15 cellular contexts compared by ENCODE assay signal in genomic region chr14:101968186-101968585, GRCh38. TPM values are rescaled to one million over a fixed set of nuclear protein-coding genes. Genes with fewer than 3 reads are reported as not detected.
DNase-seq lines count a peak whose midpoint lies in the region; ATAC-seq and TF ChIP-seq lines count a peak whose summit lies in the region.
"Had no signal": no experiment of that assay in that cellular context is flagged by ENCODE, and none has a peak within 500 bp of the region (broad histone marks: within the 10 kb centered on the region; RNA-seq: fewer than 3 reads in every experiment).

No MANE protein-coding gene starts in this region.

- H3K9me3 ChIP-seq in CD4-positive, CD25-positive, alpha-beta regulatory T cell (ENCODE audit: control insufficient read depth in 2 of 2, low read length in 2 of 2) = no peaks in the 10 kb centered on the region
- H3K9me3 ChIP-seq in DOHH2 (ENCODE audit: control insufficient read depth, insufficient read depth, low read length) = no peaks in the 10 kb centered on the region
- H3K9me3 ChIP-seq: sigmoid colon, testis had no signal

- H3K79me2 ChIP-seq in DOHH2 (ENCODE audit: control insufficient read depth, low read length) = peaks cover 88% of the 10 kb centered on the region

- no peak for DNase-seq in CD4-positive, CD25-positive, alpha-beta regulatory T cell
- DNase-seq in activated T-helper 2 cell treated with anti-CD3 and anti-CD28 coated beads, Interferon-gamma antibody, Interleukin-2, Interleukin-4, amounts not matched to agents 10 μg/mL and 5 μg/mL and 100 μg/mL, durations not matched to agents 14 hours and 24 hours and 36 hours (ENCODE audit: low spot score) = no peak
- DNase-seq in nephron progenitor cell (no peak), NCI-H345 treated with DMSO at 0.1 percent for 48 hours (lab: John Stamatoyannopoulos, UW; ENCODE audit: unreplicated experiment) (no peak)
- DNase-seq: activated naive CD4-positive, alpha-beta T cell treated with Interleukin-2 at 50 U/mL for 16 hours; NCI-H1694; NCI-H69; SIG-M5; sigmoid colon; testis had no signal

- H3K36me3 Mint-ChIP-seq in CD4-positive, CD25-positive, alpha-beta regulatory T cell = peaks cover 15% of the 10 kb centered on the region
- H3K36me3 Mint-ChIP-seq in activated T-helper 2 cell treated with anti-CD3 and anti-CD28 coated beads, Interferon-gamma antibody, Interleukin-2, Interleukin-4, amounts not matched to agents 10 μg/mL and 5 μg/mL and 100 μg/mL, durations not matched to agents 14 hours and 24 hours and 36 hours (ENCODE audit: low read depth) = peaks cover 25% of the 10 kb centered on the region
- H3K36me3 Mint-ChIP-seq in nephron progenitor cell (ENCODE audit: low read depth) = peaks cover 24% of the 10 kb centered on the region

- no peak for ATAC-seq in CD4-positive, CD25-positive, alpha-beta regulatory T cell (ENCODE audit: low read depth in 2 of 2)
- ATAC-seq in HG03520 (IDR thresholded peaks at IDR 0.05; ENCODE audit: unreplicated experiment) = no peak
- no peak for ATAC-seq in HG02642 (IDR thresholded peaks at IDR 0.05; ENCODE audit: poor library complexity, unreplicated experiment)
- ATAC-seq: activated CD4-positive, CD25-positive, alpha-beta regulatory T cell treated with anti-CD3 and anti-CD28 coated beads, Interleukin-2, amount 50 U/mL, for 24 hours; HCT116 had no signal

- no peaks in the 10 kb centered on the region for H3K27me3 ChIP-seq in CD4-positive, CD25-positive, alpha-beta regulatory T cell (ENCODE audit: control insufficient read depth, insufficient read depth, low read length)
- H3K27me3 ChIP-seq in DOHH2 (ENCODE audit: control insufficient read depth, low read length) = no peaks in the 10 kb centered on the region
- H3K27me3 ChIP-seq: sigmoid colon, testis had no signal

- TF ChIP-seq CTCF in DOHH2 (IDR thresholded peaks at IDR 0.05; ENCODE audit: low read depth, low read length, poor library complexity, severe bottlenecking) = no peak
- no peak for TF ChIP-seq CTCF in nephron progenitor cell (IDR thresholded peaks at IDR 0.05)

- peak overlapping the region; percentile 2 to 8 (median 6) for H3K27ac Mint-ChIP-seq in CD4-positive, CD25-positive, alpha-beta regulatory T cell
- peak overlapping the region; percentile 43 for H3K27ac Mint-ChIP-seq in activated T-helper 2 cell treated with anti-CD3 and anti-CD28 coated beads, Interferon-gamma antibody, Interleukin-2, Interleukin-4, amounts not matched to agents 10 μg/mL and 5 μg/mL and 100 μg/mL, durations not matched to agents 14 hours and 24 hours and 36 hours
- H3K27ac Mint-ChIP-seq in nephron progenitor cell = peak overlapping the region; percentile 60

- H3K9me2 ChIP-seq in DOHH2 (replicated peaks; ENCODE audit: control insufficient read depth, low read length) = no peaks in the 10 kb centered on the region

- H4K20me1 ChIP-seq in DOHH2 (ENCODE audit: control insufficient read depth, insufficient read depth, low read depth, low read length) = peaks cover 6% of the 10 kb centered on the region

- no peak overlapping the region for H3K27ac ChIP-seq in CD4-positive, CD25-positive, alpha-beta regulatory T cell (ENCODE audit: insufficient read depth, low read length, poor library complexity, severe bottlenecking)
- peak overlapping the region; percentile 93 for H3K27ac ChIP-seq in DOHH2 (ENCODE audit: low read depth, low read length)
- H3K27ac ChIP-seq: testis had no signal

- H3K4me1 ChIP-seq in CD4-positive, CD25-positive, alpha-beta regulatory T cell (ENCODE audit: control insufficient read depth, insufficient read depth, low read length, poor library complexity, severe bottlenecking) = peaks cover 40% of the 10 kb centered on the region
- peaks cover 73% of the 10 kb centered on the region for H3K4me1 ChIP-seq in DOHH2 (ENCODE audit: control insufficient read depth, low read length)

- H3K4me3 ChIP-seq in CD4-positive, CD25-positive, alpha-beta regulatory T cell (ENCODE audit: low read depth, low read length) = peak overlapping the region; percentile 14
- H3K4me3 ChIP-seq in DOHH2 (ENCODE audit: low read length) = peak overlapping the region; percentile 71
- H3K4me3 ChIP-seq: sigmoid colon, testis had no signal

- H3K4me1 Mint-ChIP-seq in CD4-positive, CD25-positive, alpha-beta regulatory T cell = peaks cover 31 to 70% (median 47%) of the 10 kb centered on the region in 4 donors
- H3K4me1 Mint-ChIP-seq in activated T-helper 2 cell treated with anti-CD3 and anti-CD28 coated beads, Interferon-gamma antibody, Interleukin-2, Interleukin-4, amounts not matched to agents 10 μg/mL and 5 μg/mL and 100 μg/mL, durations not matched to agents 14 hours and 24 hours and 36 hours (ENCODE audit: low read depth) = peaks cover 38% of the 10 kb centered on the region
- peaks cover 64% of the 10 kb centered on the region for H3K4me1 Mint-ChIP-seq in nephron progenitor cell

- peaks cover 10% of the 10 kb centered on the region for H3F3A ChIP-seq in DOHH2 (ENCODE audit: control insufficient read depth, insufficient read depth)

- H3K27me3 Mint-ChIP-seq in CD4-positive, CD25-positive, alpha-beta regulatory T cell = no peaks in the 10 kb centered on the region
- H3K27me3 Mint-ChIP-seq in activated T-helper 2 cell treated with anti-CD3 and anti-CD28 coated beads, Interferon-gamma antibody, Interleukin-2, Interleukin-4, amounts not matched to agents 10 μg/mL and 5 μg/mL and 100 μg/mL, durations not matched to agents 14 hours and 24 hours and 36 hours (ENCODE audit: low read depth) = no peaks in the 10 kb centered on the region
- H3K27me3 Mint-ChIP-seq in nephron progenitor cell (ENCODE audit: low read depth, poor library complexity) = no peaks in the 10 kb centered on the region

- peak overlapping the region; percentile 96 for H3K4me2 ChIP-seq in DOHH2 (ENCODE audit: low read length)

- peak overlapping the region in 3 of 4 donors; percentile 0 to 80 (median 54) for H3K4me3 Mint-ChIP-seq in CD4-positive, CD25-positive, alpha-beta regulatory T cell
- no peak overlapping the region for H3K4me3 Mint-ChIP-seq in activated T-helper 2 cell treated with anti-CD3 and anti-CD28 coated beads, Interferon-gamma antibody, Interleukin-2, Interleukin-4, amounts not matched to agents 10 μg/mL and 5 μg/mL and 100 μg/mL, durations not matched to agents 14 hours and 24 hours and 36 hours (ENCODE audit: low read depth)
- H3K4me3 Mint-ChIP-seq in nephron progenitor cell = peak overlapping the region; percentile 8

- peaks cover 13% of the 10 kb centered on the region for H3K36me3 ChIP-seq in CD4-positive, CD25-positive, alpha-beta regulatory T cell (ENCODE audit: control insufficient read depth, insufficient read depth, low read length)
- H3K36me3 ChIP-seq in DOHH2 (ENCODE audit: control insufficient read depth, low read length) = peaks cover 35% of the 10 kb centered on the region

- H3K9me3 Mint-ChIP-seq in CD4-positive, CD25-positive, alpha-beta regulatory T cell = no peaks in the 10 kb centered on the region
- H3K9me3 Mint-ChIP-seq in activated T-helper 2 cell treated with anti-CD3 and anti-CD28 coated beads, Interferon-gamma antibody, Interleukin-2, Interleukin-4, amounts not matched to agents 10 μg/mL and 5 μg/mL and 100 μg/mL, durations not matched to agents 14 hours and 24 hours and 36 hours = no peaks in the 10 kb centered on the region
- no peaks in the 10 kb centered on the region for H3K9me3 Mint-ChIP-seq in nephron progenitor cell

- intact Hi-C loops in activated T-helper 2 cell treated with anti-CD3 and anti-CD28 coated beads, Interferon-gamma antibody, Interleukin-2, Interleukin-4, amounts not matched to agents 10 μg/mL and 5 μg/mL and 100 μg/mL, durations not matched to agents 14 hours and 24 hours and 36 hours (cut with micrococcal nuclease) = no loop called here

RNA-seq across cellular contexts. Expression of gene DYNC1H1, which starts 3.8 kb away (rescaled TPM):
- 314 TPM for total RNA-seq in CD4-positive, CD25-positive, alpha-beta regulatory T cell
- polyA plus RNA-seq in CD4-positive, CD25-positive, alpha-beta regulatory T cell = 10 to 100 TPM; 23.6 to 36.8 (median 30.9) TPM
- 286 and 287 TPM in 2 replicates for total RNA-seq in activated T-helper 2 cell treated with anti-CD3 and anti-CD28 coated beads, Interferon-gamma antibody, Interleukin-2, Interleukin-4, amounts not matched to agents 10 μg/mL and 5 μg/mL and 100 μg/mL, durations not matched to agents 14 hours and 24 hours and 36 hours

Comparison
In these comparisons a context has a peak if more than half of its experiments do, and no peak if none do; other contexts are left out.
1. H3K27ac Mint-ChIP-seq: peak in every context shown above with its lines; median percentile 60 in nephron progenitor cell; 43 in activated T-helper 2 cell treated with anti-CD3 and anti-CD28 coated beads, Interferon-gamma antibody, Interleukin-2, Interleukin-4, amounts not matched to agents 10 μg/mL and 5 μg/mL and 100 μg/mL, durations not matched to agents 14 hours and 24 hours and 36 hours; 6 in CD4-positive, CD25-positive, alpha-beta regulatory T cell.